Comparison of ENCODE assay signal across 11 cellular contexts in the genomic region with DNA sequence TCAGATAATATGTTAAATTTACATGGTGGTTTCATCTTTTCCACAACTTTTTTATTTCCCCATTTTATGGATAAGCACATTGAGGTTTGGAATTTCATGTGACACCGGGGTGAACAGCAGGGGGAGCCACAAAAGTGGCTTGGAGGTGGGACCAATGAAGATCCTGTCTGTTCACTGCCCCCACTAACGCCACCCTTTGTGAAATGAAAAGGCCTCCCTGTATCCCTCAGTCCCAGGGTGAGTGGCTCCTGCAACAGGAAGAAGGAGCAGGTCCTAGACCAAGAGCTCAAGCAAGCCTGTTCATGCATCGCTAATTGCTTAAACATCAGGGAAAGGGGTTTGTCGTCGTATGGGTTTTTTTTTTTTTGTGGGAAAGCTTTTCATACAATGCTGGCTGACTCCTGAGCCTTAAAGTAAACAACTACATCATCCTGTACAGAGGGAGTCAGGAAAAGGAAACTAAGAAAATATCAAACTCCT.
DNase-seq lines count a peak whose midpoint lies in the region; ATAC-seq and TF ChIP-seq lines count a peak whose summit lies in the region.
"Had no signal": no experiment of that assay in that cellular context is flagged by ENCODE, and none has a peak within 500 bp of the region (broad histone marks: within the 10 kb centered on the region; RNA-seq: fewer than 3 reads in every experiment).

No MANE protein-coding gene starts in this region.

- H3K79me2 ChIP-seq in PC-3 (ENCODE audit: low read length) (no peaks in the 10 kb centered on the region), trophoblast cell (ENCODE audit: control insufficient read depth, insufficient read depth, low read length, poor library complexity) (no peaks in the 10 kb centered on the region)

- H3K27me3 ChIP-seq in PC-3 (ENCODE audit: low read length) (no peaks in the 10 kb centered on the region), trophoblast cell (ENCODE audit: insufficient read depth, low read length) (no peaks in the 10 kb centered on the region)

- H3K9ac ChIP-seq in PC-3 (ENCODE audit: low read length) (no peak overlapping the region), trophoblast cell (ENCODE audit: low read length) (no peak overlapping the region)

- no peaks in the 10 kb centered on the region for H4K20me1 ChIP-seq in PC-3 (ENCODE audit: low read length)

- no peak overlapping the region for H3K4me3 ChIP-seq in PC-3 (ENCODE audit: low read length)
- no peak overlapping the region for H3K4me3 ChIP-seq in fibroblast of mammary gland (ENCODE audit: control insufficient read depth, low read depth, low read length)
- H3K4me3 ChIP-seq in trophoblast cell (ENCODE audit: low read depth, low read length), result no peak overlapping the region

- H2AK5ac ChIP-seq in trophoblast cell (ENCODE audit: low read length), result no peak overlapping the region

- H2AFZ ChIP-seq in PC-3 (ENCODE audit: low read length) (no peak overlapping the region), trophoblast cell (ENCODE audit: insufficient read depth, low read length, poor library complexity) (no peak overlapping the region)

- H3K36me3 ChIP-seq in PC-3 (ENCODE audit: low read depth, low read length) (no peaks in the 10 kb centered on the region), trophoblast cell (ENCODE audit: control insufficient read depth in 1 of 2, insufficient read depth in 2 of 2, low read length in 2 of 2) (no peaks in the 10 kb centered on the region)

- no peak overlapping the region for H4K12ac ChIP-seq in trophoblast cell (ENCODE audit: low read depth, low read length)

- H3K79me1 ChIP-seq in trophoblast cell (ENCODE audit: low read length), result no peaks in the 10 kb centered on the region

- POLR2A ChIA-PET in PC-3 (lab: Charles Lee; ENCODE audit: unreplicated experiment), result interaction anchor here (0.6 kb wide), 1 partner anchor 136 kb away, joined by 4 read pairs; no protein-coding TSS in a partner anchor

- H3K9me3 ChIP-seq in PC-3 (ENCODE audit: low read length) (no peaks in the 10 kb centered on the region), trophoblast cell (ENCODE audit: insufficient read depth, low read depth, low read length) (no peaks in the 10 kb centered on the region)

- peak; percentile 75 for ATAC-seq in PC-3
- ATAC-seq in HG03378 (IDR thresholded peaks at IDR 0.05; ENCODE audit: unreplicated experiment), result no peak
- ATAC-seq: activated naive CD8-positive, alpha-beta T cell treated with anti-CD3 and anti-CD28 coated beads, Interleukin-2, amount 50 U/mL, for 24 hours had no signal

- no TSS peak for BruUV-seq in PC-3 (replicated peaks; lab: Mats Ljungman, UMichigan)

- no peak overlapping the region for H2BK5ac ChIP-seq in trophoblast cell (ENCODE audit: low read depth, low read length, poor library complexity)

- H3K9me2 ChIP-seq in PC-3 (replicated peaks; ENCODE audit: low read length), result no peaks in the 10 kb centered on the region

- no peak overlapping the region for H2BK12ac ChIP-seq in trophoblast cell (ENCODE audit: low read length)

- intact Hi-C loops in PC-3 (cut with micrococcal nuclease), result no loop called here

- H3K18ac ChIP-seq in trophoblast cell (ENCODE audit: low read length), result no peak overlapping the region

- H3K4ac ChIP-seq in trophoblast cell (ENCODE audit: low read depth, low read length), result no peak overlapping the region

- H4K8ac ChIP-seq in trophoblast cell (ENCODE audit: low read depth, low read length), result no peak overlapping the region

- peak in 2 of 3 experiments; percentile 20 to 62 for DNase-seq in NCI-H1417 (lab: John Stamatoyannopoulos, UW)
- DNase-seq in NCI-H1417 treated with DMSO at 0.1 percent for 48 hours (lab: John Stamatoyannopoulos, UW), result no peak
- DNase-seq in PC-3, result peak; percentile 56
- peak; percentile 15 for DNase-seq in fibroblast of mammary gland (ENCODE audit: low read depth)
- peak; percentile 83 for DNase-seq in pulmonary artery endothelial cell (ENCODE audit: low read depth, low spot score)
- DNase-seq in trophoblast cell, result no peak
- no peak for DNase-seq in SW480 (ENCODE audit: low spot score)
- DNase-seq: activated naive CD8-positive, alpha-beta T cell treated with anti-CD3 and anti-CD28 coated beads, Interleukin-2, amount 50 U/mL, for 24 hours; stimulated activated CD4-positive, alpha-beta T cell treated with anti-CD3 and anti-CD28 coated beads, Interleukin-12 subunit alpha, Interleukin-12 subunit beta, amount 100 ng/mL, for 4 hours had no signal

- H3K4me2 ChIP-seq in PC-3 (ENCODE audit: low read length), result 0 out of 2 replicates have a peak overlapping the region, but pooled peaks have one; percentile 11
- no peak overlapping the region for H3K4me2 ChIP-seq in trophoblast cell (ENCODE audit: low read length)

- H3F3A ChIP-seq in PC-3 (ENCODE audit: low read length, unreplicated experiment), result no peaks in the 10 kb centered on the region

- H3K23ac ChIP-seq in trophoblast cell (ENCODE audit: low read length), result no peak overlapping the region

- CTCF ChIA-PET in PC-3 (lab: Charles Lee), result interaction anchor here (0.5 to 0.6 kb wide), 2 partner anchors 34 to 279 kb away, joined by 3 to 12 read pairs; no protein-coding TSS in a partner anchor

- no peak overlapping the region for H3K14ac ChIP-seq in trophoblast cell (ENCODE audit: low read length)

- H2BK120ac ChIP-seq in trophoblast cell (ENCODE audit: insufficient read depth, low read length, poor library complexity), result no peak overlapping the region

- TF ChIP-seq CTCF in PC-3 (conservative IDR thresholded peaks at IDR 0.05; ENCODE audit: low read depth, low read length), result peak; percentile 63
- peak; percentile 13 for TF ChIP-seq CTCF in fibroblast of mammary gland (conservative IDR thresholded peaks at IDR 0.05; ENCODE audit: control insufficient read depth, insufficient read depth, low read depth, low read length)

- H3K4me1 ChIP-seq in PC-3 (ENCODE audit: insufficient read depth, low read length), result peaks cover 28% of the 10 kb centered on the region
- H3K4me1 ChIP-seq in trophoblast cell (ENCODE audit: control insufficient read depth in 1 of 2, insufficient read depth in 2 of 2, low read length in 2 of 2), result peaks cover 0 to 2% of the 10 kb centered on the region in 2 experiments

- H3K27ac ChIP-seq in PC-3 (ENCODE audit: low read length) (0 out of 2 replicates have a peak overlapping the region, but pooled peaks have one; percentile 7), trophoblast cell (ENCODE audit: low read depth, low read length) (no peak overlapping the region)
- H3K27ac ChIP-seq: 22Rv1 had no signal

- H4K91ac ChIP-seq in trophoblast cell (ENCODE audit: low read depth, low read length), result no peak overlapping the region

- WGBS in trophoblast cell (ENCODE audit: extremely low coverage, insufficient coverage, insufficient read length), result no CpG with 5 or more reads among the region's 5 CpGs

Comparison
In these comparisons a context has a peak if more than half of its experiments do, and no peak if none do; other contexts are left out.
1. DNase-seq: peak in NCI-H1417 (2 of 3), PC-3 (single experiment), fibroblast of mammary gland (single experiment) and pulmonary artery endothelial cell (single experiment); none in NCI-H1417 treated with DMSO at 0.1 percent for 48 hours (single experiment), trophoblast cell (0 of 2) and SW480 (single experiment).